In genomic region chr16:18776334-18776733, GRCh38 we compare ENCODE assay signal across 6 cellular contexts. TPM values are rescaled to one million over a fixed set of nuclear protein-coding genes. Genes with fewer than 3 reads are reported as not detected.
DNase-seq lines count a peak whose midpoint lies in the region; ATAC-seq and TF ChIP-seq lines count a peak whose summit lies in the region.
"Not testable (repeated sequence)": the region's sequence is repeated elsewhere in the genome, so short reads cannot be mapped to it uniquely, and the experiment has no call there.

No MANE protein-coding gene starts in this region.

- not testable (repeated sequence) for H3K9me2 ChIP-seq in HCT116 (ENCODE audit: insufficient read depth); OCI-LY7 (ENCODE audit: insufficient read depth, low read length)

- not testable (repeated sequence) for H4K20me1 ChIP-seq in HCT116 (ENCODE audit: insufficient read depth); OCI-LY7 (ENCODE audit: insufficient read depth, low read length)

- intact Hi-C loops in CD14-positive monocyte (cut with micrococcal nuclease); HCT116 (cut with micrococcal nuclease); OCI-LY7 (cut with micrococcal nuclease; ENCODE audit: unreplicated experiment); activated CD8-positive, alpha-beta T cell treated with anti-CD3 and anti-CD28 coated beads for 36 hours (cut with micrococcal nuclease): not testable (repeated sequence)

- RAD21 ChIA-PET in HCT116 (lab: Charles Lee; ENCODE audit: low non-redundant PET in 1 of 2, low total read pairs in 2 of 2, uncharacterized antibody in 2 of 2, unreplicated experiment in 2 of 2), result not testable (repeated sequence)

- not testable (repeated sequence) for ATAC-seq in HCT116
- peak; percentile 10 for ATAC-seq in activated CD8-positive, alpha-beta T cell treated with anti-CD3 and anti-CD28 coated beads for 36 hours
- peak; percentile 44 for ATAC-seq in left lobe of liver

- H3K4me1 Mint-ChIP-seq in CD14-positive monocyte, result peaks cover 31% of the 10 kb centered on the region
- H3K4me1 Mint-ChIP-seq in activated CD8-positive, alpha-beta T cell treated with anti-CD3 and anti-CD28 coated beads for 36 hours (ENCODE audit: low read depth), result not testable (repeated sequence)

- not testable (repeated sequence) for H3K27me3 ChIP-seq in HCT116 (ENCODE audit: insufficient read depth, low read length); neutrophil

- not testable (repeated sequence) for H3K79me2 ChIP-seq in HCT116 (ENCODE audit: insufficient read depth, low read length); OCI-LY7 (ENCODE audit: insufficient read depth, low read depth, low read length)

- not testable (repeated sequence) for TF ChIP-seq CTCF in CD14-positive monocyte (IDR thresholded peaks at IDR 0.05); HCT116 (IDR thresholded peaks at IDR 0.05 in 2 of 3, conservative IDR thresholded peaks at IDR 0.05 in 1 of 3; ENCODE audit: borderline replicate concordance in 1 of 3, insufficient read depth in 1 of 3, low read depth in 2 of 3, low read length in 2 of 3); activated CD8-positive, alpha-beta T cell treated with anti-CD3 and anti-CD28 coated beads for 36 hours (IDR thresholded peaks at IDR 0.05); neutrophil (IDR thresholded peaks at IDR 0.05)
- TF ChIP-seq CTCF in OCI-LY7 (conservative IDR thresholded peaks at IDR 0.05; ENCODE audit: low read length), result 0 out of 2 replicates have a peak, but pooled peaks have one; percentile 17

- not testable (repeated sequence) for TF ChIP-seq POLR2A in HCT116 (IDR thresholded peaks at IDR 0.05; ENCODE audit: borderline replicate concordance, extremely low read depth, insufficient read depth, insufficient read length)

- peak overlapping the region in 1 of 2 donors; percentile 63 for H3K4me3 Mint-ChIP-seq in CD14-positive monocyte
- H3K4me3 Mint-ChIP-seq in activated CD8-positive, alpha-beta T cell treated with anti-CD3 and anti-CD28 coated beads for 36 hours, result not testable (repeated sequence)

- H3K4me2 ChIP-seq in HCT116 (ENCODE audit: low read length); OCI-LY7 (ENCODE audit: low read length): not testable (repeated sequence)

- not testable (repeated sequence) for H3K4me3 ChIP-seq in HCT116 (replicated peaks in 1 of 2; ENCODE audit: low read depth in 1 of 2, low read length in 2 of 2); OCI-LY7 (ENCODE audit: low read depth, low read length, poor library complexity, severe bottlenecking); neutrophil (ENCODE audit: low read depth in 1 of 2, low read length in 1 of 2)

- H3K27ac Mint-ChIP-seq in CD14-positive monocyte, result peak overlapping the region; percentile 25 to 91 (median 83)
- H3K27ac Mint-ChIP-seq in activated CD8-positive, alpha-beta T cell treated with anti-CD3 and anti-CD28 coated beads for 36 hours, result not testable (repeated sequence)

- CTCF ChIA-PET in HCT116 (lab: Charles Lee); OCI-LY7 (lab: Charles Lee; ENCODE audit: unreplicated experiment); activated CD8-positive, alpha-beta T cell treated with anti-CD3 and anti-CD28 coated beads for 36 hours (lab: Charles Lee): not testable (repeated sequence)

- POLR2A ChIA-PET in HCT116 (lab: Charles Lee); OCI-LY7 (lab: Charles Lee); activated CD8-positive, alpha-beta T cell treated with anti-CD3 and anti-CD28 coated beads for 36 hours (lab: Charles Lee): not testable (repeated sequence)

- not testable (repeated sequence) for H3K36me3 ChIP-seq in HCT116 (ENCODE audit: control insufficient read depth in 1 of 2, insufficient read depth in 2 of 2, low read length in 2 of 2); OCI-LY7 (ENCODE audit: insufficient read depth, low read length); neutrophil

- DNase-seq in CD14-positive monocyte (ENCODE audit: low spot score); HCT116 (ENCODE audit: low read depth, low spot score); OCI-LY7 (ENCODE audit: low spot score); activated CD8-positive, alpha-beta T cell treated with anti-CD3 and anti-CD28 coated beads for 36 hours; left lobe of liver (ENCODE audit: low spot score): not testable (repeated sequence)

- not testable (repeated sequence) for H2AFZ ChIP-seq in HCT116 (ENCODE audit: low read depth, low read length, poor library complexity, severe bottlenecking); OCI-LY7 (ENCODE audit: low read length)

- not testable (repeated sequence) for BruUV-seq in HCT116 (replicated peaks; lab: Mats Ljungman, UMichigan); OCI-LY7 (replicated peaks; lab: Mats Ljungman, UMichigan)

- peak; percentile 11; the same call in 1 of the 2 replicates for TF ChIP-seq RAD21 in HCT116 (IDR thresholded peaks at IDR 0.05; ENCODE audit: low read depth)

- H3K4me1 ChIP-seq in HCT116 (ENCODE audit: control insufficient read depth in 1 of 2, insufficient read depth in 2 of 2, low read length in 2 of 2); OCI-LY7 (ENCODE audit: insufficient read depth, low read length, poor library complexity, severe bottlenecking): not testable (repeated sequence)
- peaks cover 36 to 38% of the 10 kb centered on the region in 2 experiments for H3K4me1 ChIP-seq in neutrophil (ENCODE audit: control insufficient read depth in 1 of 2, insufficient read depth in 1 of 2, low read depth in 1 of 2, low read length in 1 of 2)

- H3K27me3 Mint-ChIP-seq in CD14-positive monocyte (ENCODE audit: low read depth in 3 of 3); activated CD8-positive, alpha-beta T cell treated with anti-CD3 and anti-CD28 coated beads for 36 hours: not testable (repeated sequence)

- H3K9ac ChIP-seq in HCT116 (ENCODE audit: low read length), result not testable (repeated sequence)

- H3K27ac ChIP-seq in HCT116 (ENCODE audit: low read depth, low read length); OCI-LY7 (ENCODE audit: low read depth, low read length, poor library complexity, severe bottlenecking): not testable (repeated sequence)
- H3K27ac ChIP-seq in neutrophil, result peak overlapping the region; percentile 64

- not testable (repeated sequence) for H3K9me3 ChIP-seq in HCT116 (ENCODE audit: control insufficient read depth in 1 of 2, insufficient read depth in 1 of 2, low read depth in 1 of 2, low read length in 2 of 2); OCI-LY7 (ENCODE audit: low read length); neutrophil

- H3K9me3 Mint-ChIP-seq in CD14-positive monocyte; activated CD8-positive, alpha-beta T cell treated with anti-CD3 and anti-CD28 coated beads for 36 hours: not testable (repeated sequence)

- not testable (repeated sequence) for H3K36me3 Mint-ChIP-seq in CD14-positive monocyte; activated CD8-positive, alpha-beta T cell treated with anti-CD3 and anti-CD28 coated beads for 36 hours (ENCODE audit: low read depth)

RNA-seq across cellular contexts. Expression of gene RPS15A, which starts 13.8 kb away (rescaled TPM):
- polyA plus RNA-seq in CD14-positive monocyte, result 1,000 to 10,000 TPM; 1,209 to 1,397 TPM
- total RNA-seq in HCT116 (2021; ENCODE audit: unreplicated experiment), result 1,686 TPM
- 3,887 and 4,239 TPM in 2 replicates for polyA plus RNA-seq in HCT116 (2012)
- 2,355 and 2,645 TPM in 2 replicates for total RNA-seq in OCI-LY7 (2014; rRNA removed; shearing (Covaris generic))
- total RNA-seq in OCI-LY7 (2022), result 1,902 and 2,030 TPM in 2 replicates
- total RNA-seq in activated CD8-positive, alpha-beta T cell treated with anti-CD3 and anti-CD28 coated beads for 36 hours, result 1,000 to 10,000 TPM; 2,201 to 2,213 TPM
- 375 TPM for total RNA-seq in left lobe of liver

RNA-seq across cellular contexts. Expression of gene ARL6IP1, which starts 25.0 kb away (rescaled TPM):
- 100 to 1,000 TPM; 142 to 158 TPM for polyA plus RNA-seq in CD14-positive monocyte
- total RNA-seq in HCT116 (2021; ENCODE audit: unreplicated experiment), result 197 TPM
- 203 and 269 TPM in 2 replicates for polyA plus RNA-seq in HCT116 (2012)
- total RNA-seq in OCI-LY7 (2014; rRNA removed; shearing (Covaris generic)), result 322 and 349 TPM in 2 replicates
- 224 and 233 TPM in 2 replicates for total RNA-seq in OCI-LY7 (2022)
- 10 to 100 TPM; 97.0 to 97.3 TPM for total RNA-seq in activated CD8-positive, alpha-beta T cell treated with anti-CD3 and anti-CD28 coated beads for 36 hours
- 93.3 TPM for total RNA-seq in left lobe of liver
